Comparison of ENCODE assay signal across 1 cellular context in genomic region chr1:227734858-227735780, GRCh38.
A peak's percentile ranks its signal among the peaks of the same experiment; 100 is the strongest.
TF ChIP-seq lines count a peak whose summit lies in the region.

Gene JMJD4, minus strand, starts transcription at chr1:227735302. Its CDS starts 29 bp downstream, at chr1:227735273.
Gene SNAP47, plus strand, starts transcription at chr1:227735435. Its CDS starts 12,302 bp downstream, at chr1:227747737.

TF ChIP-seq in HepG2, 621 proteins besides CTCF, POLR2A, EP300 and RAD21 (continued from another document and continues in another):
- no peak for TF ChIP-seq PLSCR1 (CRISPR knock-in tag; IDR thresholded peaks at IDR 0.05; ENCODE audit: borderline replicate concordance)
- TF ChIP-seq MXD3 (CRISPR knock-in tag; IDR thresholded peaks at IDR 0.05) = peak; percentile 92; the same call in 1 of the 2 replicates
- peak; percentile 89 for TF ChIP-seq AGO1 (IDR thresholded peaks at IDR 0.05; ENCODE audit: low read depth, low read length, poor library complexity, severe bottlenecking)
- TF ChIP-seq ZSCAN20 (CRISPR knock-in tag; IDR thresholded peaks at IDR 0.05; ENCODE audit: borderline replicate concordance) = peak; percentile 81; the same call in 1 of the 2 replicates
- TF ChIP-seq ISX (CRISPR knock-in tag; conservative IDR thresholded peaks at IDR 0.05) = no peak; the same call in 1 of the 2 replicates
- peak; percentile 56; the same call in 1 of the 2 replicates for TF ChIP-seq ZNF619 (CRISPR knock-in tag; IDR thresholded peaks at IDR 0.05)
- TF ChIP-seq ZEB1 (IDR thresholded peaks at IDR 0.05; ENCODE audit: insufficient replicate concordance, low read depth) = no peak
- TF ChIP-seq ESRRA (CRISPR knock-in tag; IDR thresholded peaks at IDR 0.05; ENCODE audit: low read depth) = peak; percentile 86; the same call in 1 of the 2 replicates
- peak; percentile 82 for TF ChIP-seq MED1 (CRISPR knock-in tag; IDR thresholded peaks at IDR 0.05)
- TF ChIP-seq CHCHD3 (CRISPR knock-in tag; IDR thresholded peaks at IDR 0.05) = peak; percentile 97
- no peak for TF ChIP-seq ATF5 (CRISPR knock-in tag; IDR thresholded peaks at IDR 0.05; ENCODE audit: low read depth)
- no peak; the same call in 1 of the 2 replicates for TF ChIP-seq ZBTB4 (CRISPR knock-in tag; IDR thresholded peaks at IDR 0.05; ENCODE audit: borderline replicate concordance)
- 0 out of 2 replicates have a peak, but pooled peaks have one; percentile 93 for TF ChIP-seq MTF2 (CRISPR knock-in tag; IDR thresholded peaks at IDR 0.05; ENCODE audit: borderline replicate concordance)
- peak; percentile 93 for TF ChIP-seq NCOA1 (CRISPR knock-in tag; IDR thresholded peaks at IDR 0.05)
- TF ChIP-seq ZNF503 (CRISPR knock-in tag; IDR thresholded peaks at IDR 0.05) = peak; percentile 66
- peak; percentile 64; the same call in 1 of the 2 replicates for TF ChIP-seq STAT6 (CRISPR knock-in tag; IDR thresholded peaks at IDR 0.05; ENCODE audit: borderline replicate concordance)
- TF ChIP-seq ZNF589 (CRISPR knock-in tag; conservative IDR thresholded peaks at IDR 0.05) = peak; percentile 77; the same call in 1 of the 2 replicates
- TF ChIP-seq SOX6 (IDR thresholded peaks at IDR 0.05) = no peak
- TF ChIP-seq SOX6 (CRISPR knock-in tag; IDR thresholded peaks at IDR 0.05) = peak; percentile 46; the same call in 1 of the 2 replicates
- TF ChIP-seq ZNF543 (CRISPR knock-in tag; IDR thresholded peaks at IDR 0.05) = peak; percentile 82
- peak; percentile 94; the same call in 1 of the 2 replicates for TF ChIP-seq ZNF678 (CRISPR knock-in tag; IDR thresholded peaks at IDR 0.05)
- TF ChIP-seq STAT5B (CRISPR knock-in tag; IDR thresholded peaks at IDR 0.05) = peak; percentile 82; the same call in 1 of the 2 replicates
- TF ChIP-seq BRCA1 (CRISPR knock-in tag; IDR thresholded peaks at IDR 0.05) = peak; percentile 91; the same call in 1 of the 2 replicates
- no peak for TF ChIP-seq SETDB1 (CRISPR knock-in tag; IDR thresholded peaks at IDR 0.05; ENCODE audit: borderline replicate concordance)
- TF ChIP-seq TIGD3 (CRISPR knock-in tag; IDR thresholded peaks at IDR 0.05; ENCODE audit: borderline replicate concordance) = peak; percentile 34; the same call in 1 of the 2 replicates
- TF ChIP-seq JDP2 (CRISPR knock-in tag; IDR thresholded peaks at IDR 0.05; ENCODE audit: borderline replicate concordance) = peak; percentile 51; the same call in 1 of the 2 replicates
- TF ChIP-seq ZNF501 (CRISPR knock-in tag; IDR thresholded peaks at IDR 0.05) = peak; percentile 98
- no peak for TF ChIP-seq FOXK2 (IDR thresholded peaks at IDR 0.05)
- TF ChIP-seq ZNF839 (CRISPR knock-in tag; IDR thresholded peaks at IDR 0.05; ENCODE audit: borderline replicate concordance) = peak; percentile 97
- TF ChIP-seq HNRNPK (IDR thresholded peaks at IDR 0.05; ENCODE audit: low read depth, low read length, poor library complexity, severe bottlenecking) = peak; percentile 68
- TF ChIP-seq ELK4 (CRISPR knock-in tag; IDR thresholded peaks at IDR 0.05; ENCODE audit: borderline replicate concordance) = no peak; the same call in 1 of the 2 replicates
- TF ChIP-seq MED8 (CRISPR knock-in tag; IDR thresholded peaks at IDR 0.05; ENCODE audit: insufficient replicate concordance) = peak; percentile 72
- TF ChIP-seq SNAPC5 (CRISPR knock-in tag; IDR thresholded peaks at IDR 0.05; ENCODE audit: borderline replicate concordance) = peak; percentile 84; the same call in 1 of the 2 replicates
- peak; percentile 95 for TF ChIP-seq TOPORS (CRISPR knock-in tag; IDR thresholded peaks at IDR 0.05)
- peak; percentile 86 for TF ChIP-seq ZNF891 (CRISPR knock-in tag; IDR thresholded peaks at IDR 0.05)
- peak; percentile 59; the same call in 1 of the 2 replicates for TF ChIP-seq PITX1 (CRISPR knock-in tag; IDR thresholded peaks at IDR 0.05)
- TF ChIP-seq ZNF550 (CRISPR knock-in tag; IDR thresholded peaks at IDR 0.05; ENCODE audit: borderline replicate concordance) = 0 out of 2 replicates have a peak, but pooled peaks have one; percentile 59
- TF ChIP-seq ZNF792 (CRISPR knock-in tag; IDR thresholded peaks at IDR 0.05) = peak; percentile 97
- TF ChIP-seq MBD4 (IDR thresholded peaks at IDR 0.05; ENCODE audit: borderline replicate concordance, low read length) = no peak
- TF ChIP-seq ZBTB39 (CRISPR knock-in tag; IDR thresholded peaks at IDR 0.05) = 0 out of 2 replicates have a peak, but pooled peaks have one; percentile 51
- peak; percentile 49 for TF ChIP-seq PATZ1 (CRISPR knock-in tag; IDR thresholded peaks at IDR 0.05)
- 0 out of 2 replicates have a peak, but pooled peaks have one; percentile 79 for TF ChIP-seq TP53 (CRISPR knock-in tag; conservative IDR thresholded peaks at IDR 0.05)
- no peak for TF ChIP-seq CC2D1A (CRISPR knock-in tag; IDR thresholded peaks at IDR 0.05)
- TF ChIP-seq TEAD2 (CRISPR knock-in tag; IDR thresholded peaks at IDR 0.05) = no peak
- 0 out of 2 replicates have a peak, but pooled peaks have one; percentile 69 for TF ChIP-seq NAIF1 (CRISPR knock-in tag; IDR thresholded peaks at IDR 0.05; ENCODE audit: borderline replicate concordance)
